Comparison of ENCODE assay signal across 11 cellular contexts in the genomic region with DNA sequence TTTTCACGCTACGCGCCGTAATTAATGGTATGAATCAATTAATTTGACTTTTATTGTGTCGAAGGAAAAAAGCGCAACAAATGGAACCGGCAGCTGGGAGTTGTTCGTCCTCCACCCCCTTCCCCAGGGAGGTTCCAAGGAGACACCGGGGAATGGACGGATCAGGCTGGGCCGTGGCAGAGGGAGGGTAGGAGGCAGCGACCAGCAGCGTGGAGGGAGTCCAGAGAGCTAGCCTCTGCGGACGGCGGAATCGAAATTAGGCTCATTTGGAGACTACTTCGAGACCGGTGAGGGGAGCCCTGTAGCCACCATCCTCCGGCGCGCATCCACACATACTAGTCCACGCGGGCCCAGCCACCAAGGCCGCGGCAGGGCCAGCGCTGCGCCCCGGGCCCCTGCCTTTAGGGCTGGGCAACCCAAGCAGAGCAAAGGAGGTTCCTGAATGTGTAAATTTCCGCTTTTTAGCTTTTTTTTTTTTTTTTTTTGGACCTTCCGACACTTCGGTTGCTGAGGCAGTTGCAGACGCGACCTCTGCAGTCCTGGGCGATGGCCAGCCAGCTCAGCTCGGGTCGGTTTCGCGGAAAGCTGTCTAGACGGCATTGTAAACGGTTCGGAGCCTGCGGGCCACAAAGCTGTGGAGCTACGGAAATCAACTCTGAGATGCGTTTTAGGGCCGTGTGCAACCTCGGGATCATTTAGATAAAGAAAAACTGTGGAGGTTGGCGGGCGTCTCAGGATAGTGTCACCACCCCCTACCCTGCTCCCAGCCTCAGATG. TPM values are rescaled to one million over a fixed set of nuclear protein-coding genes. Genes with fewer than 3 reads are reported as not detected.
DNase-seq lines count a peak whose midpoint lies in the region; ATAC-seq, FAIRE-seq and TF ChIP-seq lines count a peak whose summit lies in the region.
"Had no signal": no experiment of that assay in that cellular context is flagged by ENCODE, and none has a peak within 500 bp of the region (broad histone marks: within the 10 kb centered on the region; RNA-seq: fewer than 3 reads in every experiment).

No MANE protein-coding gene starts in this region.

- no peaks in the 10 kb centered on the region for H3K9me1 ChIP-seq in endothelial cell of umbilical vein (replicated peaks; ENCODE audit: control insufficient read depth, extremely low read depth, insufficient read depth, low read length)

- no TSS peak for BruUV-seq in endothelial cell of umbilical vein (replicated peaks; lab: Mats Ljungman, UMichigan)

- H3K79me2 ChIP-seq in GM23338 (replicated peaks; ENCODE audit: insufficient read depth) (peaks cover 27% of the 10 kb centered on the region), endothelial cell of umbilical vein (ENCODE audit: control insufficient read depth, insufficient read depth, low read length) (no peaks in the 10 kb centered on the region)

- H3K9me2 ChIP-seq in GM23338 (ENCODE audit: insufficient read depth) = no peaks in the 10 kb centered on the region

- no peaks in the 10 kb centered on the region for H4K20me1 ChIP-seq in GM23338 (replicated peaks; ENCODE audit: insufficient read depth)
- H4K20me1 ChIP-seq in endothelial cell of umbilical vein (replicated peaks; ENCODE audit: control insufficient read depth, extremely low read depth, insufficient read depth, low read length) = no peaks in the 10 kb centered on the region

- peak overlapping the region; percentile 51 for H3K27ac Mint-ChIP-seq in GM23338
- no peak overlapping the region for H3K27ac Mint-ChIP-seq in T-helper 2 cell treated with Interferon-gamma antibody and Interleukin-4, amounts not matched to agents 5 μg/mL and 100 μg/mL, for 36 hours

- no peak for TF ChIP-seq POLR2A in endothelial cell of umbilical vein (IDR thresholded peaks at IDR 0.05; ENCODE audit: low read depth, low read length)

- CTCF ChIA-PET in endothelial cell of umbilical vein (lab: Charles Lee) = interaction anchor here (0.7 to 1.0 kb wide), 2 partner anchors 25 to 218 kb away, joined by 3 read pairs; no protein-coding TSS in a partner anchor

- no peak overlapping the region for H3K9ac ChIP-seq in endothelial cell of umbilical vein (replicated peaks; ENCODE audit: extremely low read depth, insufficient read depth, low read length)

- ATAC-seq in GM23338 = peak; percentile 0; the same call in 2 of the 3 replicates
- no peak for ATAC-seq in HG03439 (IDR thresholded peaks at IDR 0.05; ENCODE audit: unreplicated experiment)

- H3K36me3 Mint-ChIP-seq in GM23338 (ENCODE audit: low read depth) = peaks cover 27% of the 10 kb centered on the region
- peaks cover 16% of the 10 kb centered on the region for H3K36me3 Mint-ChIP-seq in T-helper 2 cell treated with Interferon-gamma antibody and Interleukin-4, amounts not matched to agents 5 μg/mL and 100 μg/mL, for 36 hours (ENCODE audit: low read depth)

- FAIRE-seq in endothelial cell of umbilical vein (lab: Jason Lieb, UNC) = no peak

- H3K27me3 ChIP-seq in GM23338 (ENCODE audit: insufficient read depth) (peaks cover 55% of the 10 kb centered on the region), endothelial cell of umbilical vein (ENCODE audit: control insufficient read depth in 2 of 2, insufficient read depth in 2 of 2, low read length in 2 of 2) (peaks cover 73 to 98% of the 10 kb centered on the region in 2 experiments), neutrophil (peaks cover 100% of the 10 kb centered on the region)

- dilution Hi-C loops in endothelial cell of umbilical vein (cut with MboI; ENCODE audit: extremely low pct_ligation_motif_present, low sequenced_read_pairs) = no loop called here

- H3K4me2 ChIP-seq in GM23338 (peak overlapping the region; percentile 80), endothelial cell of umbilical vein (ENCODE audit: insufficient read depth, low read length) (no peak overlapping the region)

- peak overlapping the region; percentile 94 for H3K4me3 Mint-ChIP-seq in GM23338
- peak overlapping the region; percentile 26 for H3K4me3 Mint-ChIP-seq in T-helper 2 cell treated with Interferon-gamma antibody and Interleukin-4, amounts not matched to agents 5 μg/mL and 100 μg/mL, for 36 hours

- H3K4me1 ChIP-seq in GM23338 (ENCODE audit: insufficient read depth) (peaks cover 29% of the 10 kb centered on the region), endothelial cell of umbilical vein (ENCODE audit: control insufficient read depth, extremely low read depth, insufficient read depth, low read length) (peaks cover 2% of the 10 kb centered on the region), neutrophil (ENCODE audit: control insufficient read depth in 1 of 2, insufficient read depth in 1 of 2, low read depth in 1 of 2, low read length in 1 of 2) (peaks cover 59 to 80% of the 10 kb centered on the region in 2 experiments)

- peaks cover 31% of the 10 kb centered on the region for H3K4me1 Mint-ChIP-seq in GM23338
- H3K4me1 Mint-ChIP-seq in T-helper 2 cell treated with Interferon-gamma antibody and Interleukin-4, amounts not matched to agents 5 μg/mL and 100 μg/mL, for 36 hours (ENCODE audit: low read depth) = peaks cover 26% of the 10 kb centered on the region

- H3K36me3 ChIP-seq in GM23338 (ENCODE audit: insufficient read depth) (no peaks in the 10 kb centered on the region), endothelial cell of umbilical vein (ENCODE audit: control insufficient read depth in 2 of 2, extremely low read depth in 1 of 2, insufficient read depth in 2 of 2, low read length in 2 of 2) (no peaks in the 10 kb centered on the region), neutrophil (no peaks in the 10 kb centered on the region)
- H3K36me3 ChIP-seq: esophagus squamous epithelium, tibial artery had no signal

- H3K9me3 ChIP-seq in endothelial cell of umbilical vein (replicated peaks; ENCODE audit: control insufficient read depth, insufficient read depth, low read length) = no peaks in the 10 kb centered on the region
- H3K9me3 ChIP-seq in neutrophil = peaks cover 4% of the 10 kb centered on the region

- peaks cover 12% of the 10 kb centered on the region; the same call in 1 of the 2 replicates for H3F3A ChIP-seq in GM23338 (replicated peaks; ENCODE audit: low read depth)

- H3K4me3 ChIP-seq in GM23338 (peak overlapping the region; percentile 61), endothelial cell of umbilical vein (replicated peaks in 1 of 3; ENCODE audit: insufficient read depth in 1 of 3, low read depth in 1 of 3, low read length in 3 of 3) (no peak overlapping the region), neutrophil (ENCODE audit: low read depth in 1 of 2, low read length in 1 of 2) (peak overlapping the region; percentile 46 to 81)
- H3K4me3 ChIP-seq: tibial artery had no signal

- H3K27me3 Mint-ChIP-seq in GM23338 (ENCODE audit: insufficient read depth, low read depth, poor library complexity) = peaks cover 55% of the 10 kb centered on the region
- H3K27me3 Mint-ChIP-seq in T-helper 2 cell treated with Interferon-gamma antibody and Interleukin-4, amounts not matched to agents 5 μg/mL and 100 μg/mL, for 36 hours (ENCODE audit: low read depth) = peaks cover 71% of the 10 kb centered on the region

- intact Hi-C loops in endothelial cell of umbilical vein (cut with micrococcal nuclease) = loop anchor here (5.0 kb wide), 1 partner anchor 927 kb away; no protein-coding TSS in a partner anchor

- POLR2A ChIA-PET in endothelial cell of umbilical vein (lab: Charles Lee) = no interaction called here

- peak; percentile 74 for DNase-seq in GM23338 (ENCODE audit: low spot score)
- no peak for DNase-seq in T-helper 2 cell treated with Interferon-gamma antibody and Interleukin-4, amounts not matched to agents 5 μg/mL and 100 μg/mL, for 36 hours (ENCODE audit: low spot score)
- no peak for DNase-seq in endothelial cell of umbilical vein (ENCODE audit: low read depth, low spot score)
- no peak for DNase-seq in middle frontal gyrus (ENCODE audit: extremely low spot score, low spot score)
- no peak for DNase-seq in AG20443 (ENCODE audit: low spot score)
- DNase-seq: esophagus squamous epithelium, Karpas-422, NCI-H2227 treated with DMSO at 0.1 percent for 48 hours, tibial artery had no signal

- no peak for TF ChIP-seq CTCF in GM23338 (conservative IDR thresholded peaks at IDR 0.05; ENCODE audit: low read depth in 2 of 2)
- no peak for TF ChIP-seq CTCF in endothelial cell of umbilical vein (IDR thresholded peaks at IDR 0.05; ENCODE audit: extremely low read depth in 1 of 2, insufficient read depth in 1 of 2, low read depth in 1 of 2, low read length in 2 of 2)
- TF ChIP-seq CTCF in neutrophil (IDR thresholded peaks at IDR 0.05) = no peak

- H2AFZ ChIP-seq in GM23338 (peak overlapping the region; percentile 28; the same call in 1 of the 2 replicates), endothelial cell of umbilical vein (ENCODE audit: low read depth, low read length) (no peak overlapping the region)

- H3K27ac ChIP-seq in GM23338 (ENCODE audit: low read depth) (no peak overlapping the region), endothelial cell of umbilical vein (ENCODE audit: insufficient read depth, low read depth, low read length) (no peak overlapping the region), neutrophil (no peak overlapping the region)
- H3K27ac ChIP-seq: esophagus squamous epithelium, tibial artery had no signal

- H3K9me3 Mint-ChIP-seq in GM23338 = peaks cover 4% of the 10 kb centered on the region; the same call in 2 of the 3 replicates
- H3K9me3 Mint-ChIP-seq in T-helper 2 cell treated with Interferon-gamma antibody and Interleukin-4, amounts not matched to agents 5 μg/mL and 100 μg/mL, for 36 hours = peaks cover 20% of the 10 kb centered on the region

RNA-seq across cellular contexts. Expression of a gene that starts 2.2 kb away (rescaled TPM):
- 41.3 and 49.0 TPM in 2 replicates for total RNA-seq in GM23338 (2014; rRNA removed; shearing (Covaris generic))
- polyA plus RNA-seq in GM23338 (2016; fragmentation: Nextera tagmentation; extraction: Ambion mirVana) = 13.8 and 14.3 TPM in 2 replicates
- not detected in 2 replicates for total RNA-seq in endothelial cell of umbilical vein
- polyA plus RNA-seq in endothelial cell of umbilical vein = not detected in 2 replicates
- not detected in 2 replicates for polyA plus RNA-seq in endothelial cell of umbilical vein (2011; cell fraction: cytosol; rRNA removed)
- polyA plus RNA-seq in endothelial cell of umbilical vein (2011; cell fraction: nucleus; rRNA removed) = not detected in 2 replicates
- not detected in 2 replicates for polyA plus RNA-seq in endothelial cell of umbilical vein (2012)
- not detected in 2 replicates for polyA minus RNA-seq in endothelial cell of umbilical vein
- not detected for polyA minus RNA-seq in endothelial cell of umbilical vein (2011; cell fraction: cytosol; rRNA and poly(A)+ RNA removed)
- polyA minus RNA-seq in endothelial cell of umbilical vein (2011; cell fraction: nucleus; rRNA and poly(A)+ RNA removed) = not detected in 2 replicates

RNA-seq across cellular contexts. Expression of a gene that starts 47.2 kb away (rescaled TPM):
- 34.6 and 42.1 TPM in 2 replicates for total RNA-seq in GM23338 (2014; rRNA removed; shearing (Covaris generic))
- polyA plus RNA-seq in GM23338 (2016; fragmentation: Nextera tagmentation; extraction: Ambion mirVana) (19.7 and 24.1 TPM in 2 replicates), endothelial cell of umbilical vein (8.7 and 14.4 TPM in 2 replicates)
- total RNA-seq in endothelial cell of umbilical vein = 14.4 and 17.3 TPM in 2 replicates
- 8.1 and 8.8 TPM in 2 replicates for polyA plus RNA-seq in endothelial cell of umbilical vein (2011; cell fraction: cytosol; rRNA removed)
- polyA plus RNA-seq in endothelial cell of umbilical vein (2011; cell fraction: nucleus; rRNA removed) = 26.6 and 37.5 TPM in 2 replicates
- polyA plus RNA-seq in endothelial cell of umbilical vein (2012) = 13.4 and 15.6 TPM in 2 replicates
- 9.4 and 12.5 TPM in 2 replicates for polyA minus RNA-seq in endothelial cell of umbilical vein
- 4.8 TPM for polyA minus RNA-seq in endothelial cell of umbilical vein (2011; cell fraction: cytosol; rRNA and poly(A)+ RNA removed)
- 13.6 and 24.5 TPM in 2 replicates for polyA minus RNA-seq in endothelial cell of umbilical vein (2011; cell fraction: nucleus; rRNA and poly(A)+ RNA removed)

Comparison
In these comparisons a context has a peak if more than half of its experiments do, and no peak if none do; other contexts are left out.
1. H3K4me3 ChIP-seq: peak in GM23338 (single experiment) and neutrophil (2 of 2); none in endothelial cell of umbilical vein (0 of 3).
2. RNA of a gene that starts 2.2 kb away (total RNA-seq): 41.3 to 49.0 TPM in GM23338; not detected in endothelial cell of umbilical vein; every median in the first group is over 10 times any median in the second.